ENCODE assay signal across 9 cellular contexts in genomic region chr7:95470452-95470851, GRCh38. TPM values are rescaled to one million over a fixed set of nuclear protein-coding genes. Genes with fewer than 3 reads are reported as not detected.
A peak's percentile ranks its signal among the peaks of the same experiment; 100 is the strongest.
DNase-seq lines count a peak whose midpoint lies in the region; ATAC-seq and TF ChIP-seq lines count a peak whose summit lies in the region.
"Had no signal": no experiment of that assay in that cellular context is flagged by ENCODE, and none has a peak within 500 bp of the region (broad histone marks: within the 10 kb centered on the region; RNA-seq: fewer than 3 reads in every experiment).

No MANE protein-coding gene starts in this region.

- H3K18ac ChIP-seq in mesendoderm (ENCODE audit: low read length): no peak overlapping the region

- no peak overlapping the region for H2BK5ac ChIP-seq in mesendoderm (ENCODE audit: low read length)

- H3K27me3 ChIP-seq in mesendoderm (ENCODE audit: insufficient read depth, low read length, poor library complexity): no peaks in the 10 kb centered on the region

- no peak overlapping the region for H3K4me3 ChIP-seq in mesendoderm (ENCODE audit: low read length)

- no peaks in the 10 kb centered on the region for H3K79me2 ChIP-seq in mesendoderm (ENCODE audit: control insufficient read depth, insufficient read depth, low read length)

- no peak overlapping the region for H4K8ac ChIP-seq in mesendoderm (ENCODE audit: low read depth, low read length)

- H3K27ac ChIP-seq in mesendoderm (ENCODE audit: low read depth, low read length): no peak overlapping the region

- no peaks in the 10 kb centered on the region for H3K27me3 Mint-ChIP-seq in WTC11 (ENCODE audit: low read depth)

- H3K9ac ChIP-seq in mesendoderm (ENCODE audit: low read length): no peak overlapping the region

- H3K4me2 ChIP-seq in mesendoderm (ENCODE audit: low read length): no peak overlapping the region

- H3K23ac ChIP-seq in mesendoderm (ENCODE audit: low read length): no peak overlapping the region

- H3K4ac ChIP-seq in mesendoderm (ENCODE audit: low read depth, low read length): no peak overlapping the region

- no peak overlapping the region for H4K5ac ChIP-seq in mesendoderm (ENCODE audit: low read length)

- H3K4me3 Mint-ChIP-seq in WTC11: no peak overlapping the region
- H3K4me3 Mint-ChIP-seq: T-helper 1 cell treated with Interleukin-12 subunit alpha and Interleukin-12 subunit beta and Interleukin-4 antibody, amounts not matched to agents 30 μg/mL and 1 μg/mL, for 36 hours had no signal

- H3K79me1 ChIP-seq in mesendoderm (ENCODE audit: low read length): no peaks in the 10 kb centered on the region

- no peak overlapping the region for H2BK15ac ChIP-seq in mesendoderm (replicated peaks; ENCODE audit: low read depth)

- POLR2A ChIA-PET in WTC11 (lab: Charles Lee): no interaction called here

- no CpG with 5 or more reads among the region's 3 CpGs for WGBS in mesendoderm (ENCODE audit: extremely low coverage, insufficient coverage, low lambda C conversion rate)

- peaks cover 41% of the 10 kb centered on the region for H3K4me1 Mint-ChIP-seq in WTC11

- no peak overlapping the region for H3K27ac Mint-ChIP-seq in WTC11
- H3K27ac Mint-ChIP-seq: T-helper 1 cell treated with Interleukin-12 subunit alpha and Interleukin-12 subunit beta and Interleukin-4 antibody, amounts not matched to agents 30 μg/mL and 1 μg/mL, for 36 hours had no signal

- peak; percentile 55 for DNase-seq in MV-4-11 (lab: John Stamatoyannopoulos, UW)
- no peak for DNase-seq in WTC11 (ENCODE audit: low spot score)
- peak; percentile 38 for DNase-seq in mesendoderm
- DNase-seq in AML-193 (lab: John Stamatoyannopoulos, UW): no peak
- DNase-seq in amniotic stem cell (lab: John Stamatoyannopoulos, UW): no peak
- DNase-seq in activated CD8-positive, alpha-beta memory T cell treated with anti-CD3 and anti-CD28 coated beads for 24 hours: no peak

- CTCF ChIA-PET in WTC11 (lab: Charles Lee): interaction anchor here (1.0 to 1.6 kb wide), 4 partner anchors 17 to 1021 kb away, joined by 3 to 6 read pairs (median 4); partner anchors contain the start of gene PON3

- ATAC-seq in GM18870 (IDR thresholded peaks at IDR 0.05; ENCODE audit: unreplicated experiment) (peak; percentile 97), HG02678 (IDR thresholded peaks at IDR 0.05; ENCODE audit: unreplicated experiment) (peak; percentile 99), WTC11 (peak; percentile 35)

- H3K9me3 Mint-ChIP-seq in WTC11: no peaks in the 10 kb centered on the region
- H3K9me3 Mint-ChIP-seq: T-helper 1 cell treated with Interleukin-12 subunit alpha and Interleukin-12 subunit beta and Interleukin-4 antibody, amounts not matched to agents 30 μg/mL and 1 μg/mL, for 36 hours had no signal

- no peaks in the 10 kb centered on the region for H3K36me3 ChIP-seq in mesendoderm (ENCODE audit: control insufficient read depth, insufficient read depth, low read length)

- no peak overlapping the region for H2AK5ac ChIP-seq in mesendoderm (ENCODE audit: low read length)

- no peak for TF ChIP-seq CTCF in WTC11 (IDR thresholded peaks at IDR 0.05)

- H3K4me1 ChIP-seq in mesendoderm (ENCODE audit: control insufficient read depth, low read depth, low read length): peaks cover 2% of the 10 kb centered on the region

- H3K56ac ChIP-seq in mesendoderm (ENCODE audit: low read length): no peak overlapping the region

- no peak overlapping the region for H2BK120ac ChIP-seq in mesendoderm (ENCODE audit: low read depth, low read length)

- no peaks in the 10 kb centered on the region for H3K36me3 Mint-ChIP-seq in WTC11

TF ChIP-seq in WTC11, 78 proteins besides CTCF, POLR2A, EP300 and RAD21:
- no peak for TF ChIP-seq ATF2 (CRISPR knock-in tag; IDR thresholded peaks at IDR 0.05; ENCODE audit: borderline replicate concordance, low read depth)
- TF ChIP-seq, protein P1, sequence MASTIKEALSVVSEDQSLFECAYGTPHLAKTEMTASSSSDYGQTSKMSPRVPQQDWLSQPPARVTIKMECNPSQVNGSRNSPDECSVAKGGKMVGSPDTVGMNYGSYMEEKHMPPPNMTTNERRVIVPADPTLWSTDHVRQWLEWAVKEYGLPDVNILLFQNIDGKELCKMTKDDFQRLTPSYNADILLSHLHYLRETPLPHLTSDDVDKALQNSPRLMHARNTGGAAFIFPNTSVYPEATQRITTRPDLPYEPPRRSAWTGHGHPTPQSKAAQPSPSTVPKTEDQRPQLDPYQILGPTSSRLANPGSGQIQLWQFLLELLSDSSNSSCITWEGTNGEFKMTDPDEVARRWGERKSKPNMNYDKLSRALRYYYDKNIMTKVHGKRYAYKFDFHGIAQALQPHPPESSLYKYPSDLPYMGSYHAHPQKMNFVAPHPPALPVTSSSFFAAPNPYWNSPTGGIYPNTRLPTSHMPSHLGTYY (CRISPR knock-in tag; IDR thresholded peaks at IDR 0.05): no peak
- no peak for TF ChIP-seq CBFB (CRISPR knock-in tag; IDR thresholded peaks at IDR 0.05; ENCODE audit: low read depth)
- TF ChIP-seq GABPB1 (CRISPR knock-in tag; IDR thresholded peaks at IDR 0.05): peak; percentile 27; the same call in 1 of the 2 replicates
- TF ChIP-seq, protein P2, sequence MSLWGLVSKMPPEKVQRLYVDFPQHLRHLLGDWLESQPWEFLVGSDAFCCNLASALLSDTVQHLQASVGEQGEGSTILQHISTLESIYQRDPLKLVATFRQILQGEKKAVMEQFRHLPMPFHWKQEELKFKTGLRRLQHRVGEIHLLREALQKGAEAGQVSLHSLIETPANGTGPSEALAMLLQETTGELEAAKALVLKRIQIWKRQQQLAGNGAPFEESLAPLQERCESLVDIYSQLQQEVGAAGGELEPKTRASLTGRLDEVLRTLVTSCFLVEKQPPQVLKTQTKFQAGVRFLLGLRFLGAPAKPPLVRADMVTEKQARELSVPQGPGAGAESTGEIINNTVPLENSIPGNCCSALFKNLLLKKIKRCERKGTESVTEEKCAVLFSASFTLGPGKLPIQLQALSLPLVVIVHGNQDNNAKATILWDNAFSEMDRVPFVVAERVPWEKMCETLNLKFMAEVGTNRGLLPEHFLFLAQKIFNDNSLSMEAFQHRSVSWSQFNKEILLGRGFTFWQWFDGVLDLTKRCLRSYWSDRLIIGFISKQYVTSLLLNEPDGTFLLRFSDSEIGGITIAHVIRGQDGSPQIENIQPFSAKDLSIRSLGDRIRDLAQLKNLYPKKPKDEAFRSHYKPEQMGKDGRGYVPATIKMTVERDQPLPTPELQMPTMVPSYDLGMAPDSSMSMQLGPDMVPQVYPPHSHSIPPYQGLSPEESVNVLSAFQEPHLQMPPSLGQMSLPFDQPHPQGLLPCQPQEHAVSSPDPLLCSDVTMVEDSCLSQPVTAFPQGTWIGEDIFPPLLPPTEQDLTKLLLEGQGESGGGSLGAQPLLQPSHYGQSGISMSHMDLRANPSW (CRISPR knock-in tag; conservative IDR thresholded peaks at IDR 0.05; ENCODE audit: low read depth): no peak
- TF ChIP-seq NR2C2 (CRISPR knock-in tag; IDR thresholded peaks at IDR 0.05): no peak

RNA-seq across cellular contexts. Expression of gene ASB4, which starts 15.3 kb away (rescaled TPM):
- 0.07 TPM in 2 of 3 replicates, not detected in the other for total RNA-seq in WTC11 (2021)
- not detected for polyA plus RNA-seq in mesendoderm (2013, experiment 1 of 2)
- polyA plus RNA-seq in mesendoderm (2013, experiment 2 of 2): not detected

RNA-seq across cellular contexts. Expression of gene PON2, which starts 35.6 kb away (rescaled TPM):
- total RNA-seq in WTC11 (2021): 21.4 to 24.1 TPM (median 23.3 TPM) in 3 replicates
- 32.2 TPM for polyA plus RNA-seq in mesendoderm (2013, experiment 1 of 2)
- 31.8 TPM for polyA plus RNA-seq in mesendoderm (2013, experiment 2 of 2)

Comparison
In these comparisons a context has a peak if more than half of its experiments do, and no peak if none do; other contexts are left out.
1. ATAC-seq: peak in every context shown above with its lines; median percentile 99 in HG02678; 97 in GM18870; 35 in WTC11.
2. DNase-seq: peak in MV-4-11 (single experiment) and mesendoderm (single experiment); none in WTC11 (single experiment), AML-193 (0 of 2), amniotic stem cell (single experiment) and activated CD8-positive, alpha-beta memory T cell treated with anti-CD3 and anti-CD28 coated beads for 24 hours (single experiment).